In the genomic region with DNA sequence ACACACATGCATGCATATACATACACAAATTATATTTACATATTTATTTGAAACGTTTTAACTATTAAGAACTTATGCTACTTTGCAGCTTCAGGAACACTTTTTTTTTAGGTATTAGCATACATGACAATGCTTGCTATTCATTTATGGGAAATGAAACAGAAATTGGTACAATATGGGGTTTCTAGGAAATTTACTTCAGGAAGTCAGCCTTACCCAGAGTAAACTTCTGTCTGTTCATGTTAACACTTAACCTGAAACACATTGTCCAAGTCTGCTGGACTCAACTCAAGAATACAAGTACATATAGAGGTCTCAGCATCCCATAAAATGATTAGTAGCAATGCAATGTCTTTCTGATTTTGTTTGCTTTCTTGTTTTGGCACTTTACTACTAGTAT, we compare ENCODE assay signal across 21 cellular contexts.
"Had no signal": no experiment of that assay in that cellular context is flagged by ENCODE, and none has a peak within 500 bp of the region (broad histone marks: within the 10 kb centered on the region; RNA-seq: fewer than 3 reads in every experiment).

No MANE protein-coding gene starts in this region.

- ATAC-seq: heart right ventricle, left cardiac atrium had no signal

- DNase-seq: activated CD4-positive, alpha-beta T cell treated with anti-CD3 and anti-CD28 coated beads for 4 hours; activated CD4-positive, CD25-positive, alpha-beta regulatory T cell; activated effector memory CD4-positive, alpha-beta T cell treated with Interleukin-2 at 50 U/mL for 16 hours; activated naive CD4-positive, alpha-beta T cell treated with anti-CD3 and anti-CD28 coated beads, Interleukin-2, amount 50 U/mL, for 16 hours; activated T-cell treated with anti-CD3 and anti-CD28 coated beads, Interleukin-2, amount 50 U/mL, for 48 hours; aorta; effector CD4-positive, alpha-beta T cell; heart right ventricle; left cardiac atrium; midbrain; ovary; psoas muscle; stimulated activated CD4-positive, alpha-beta T cell treated with anti-CD3 and anti-CD28 coated beads, Interleukin-4, amount 100 ng/mL, for 24 hours; stimulated activated naive CD4-positive, alpha-beta T cell treated with Interleukin-2 at 50 U/mL for 16 hours had no signal

- H3K4me3 ChIP-seq: heart right ventricle, ovary, psoas muscle, right atrium auricular region, thoracic aorta, vagina had no signal

- H3K36me3 Mint-ChIP-seq: brain, type B pancreatic cell had no signal

- H3K27me3 ChIP-seq: heart right ventricle, neutrophil, ovary, right atrium auricular region, vagina had no signal

- H3K27ac ChIP-seq: heart right ventricle, neutrophil, ovary, right atrium auricular region, thoracic aorta, vagina had no signal

- H3K4me3 Mint-ChIP-seq: brain, nephron, type B pancreatic cell had no signal

- H3K36me3 ChIP-seq: heart right ventricle, neutrophil, ovary, right atrium auricular region, thoracic aorta, vagina had no signal

- H3K9me3 ChIP-seq: heart right ventricle, neutrophil, ovary, psoas muscle, right atrium auricular region, thoracic aorta, vagina had no signal

- H3K9me3 Mint-ChIP-seq: nephron, type B pancreatic cell had no signal

- H3K27ac Mint-ChIP-seq: nephron, type B pancreatic cell had no signal

- H3K4me1 ChIP-seq: vagina had no signal
